ENCODE assay signal across 8 cellular contexts in the genomic region with DNA sequence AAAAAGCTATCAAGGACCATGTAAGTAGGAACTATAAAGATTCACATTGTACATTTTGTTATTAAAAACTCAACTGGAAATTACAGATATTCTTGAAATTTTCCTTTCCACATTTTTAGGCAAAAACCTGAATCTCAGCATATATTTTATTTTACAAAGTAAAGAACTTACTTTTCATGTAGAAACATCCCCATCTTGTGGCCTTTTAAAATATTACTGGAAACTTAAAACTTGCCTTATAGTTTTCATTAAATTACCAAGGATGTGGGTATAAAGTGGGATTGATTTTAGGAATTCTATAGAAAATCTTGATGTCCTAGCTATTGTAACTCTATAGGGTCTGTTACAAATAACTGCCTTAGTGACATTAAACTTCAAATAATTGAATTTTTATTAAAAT. TPM values are rescaled to one million over a fixed set of nuclear protein-coding genes. Genes with fewer than 3 reads are reported as not detected.
DNase-seq lines count a peak whose midpoint lies in the region; ATAC-seq and TF ChIP-seq lines count a peak whose summit lies in the region.

No MANE protein-coding gene starts in this region.

- DNase-seq in NCI-H2171 treated with DMSO at 0.1 percent for 48 hours (lab: John Stamatoyannopoulos, UW) (peak; percentile 32), NCI-H2171 (lab: John Stamatoyannopoulos, UW) (no peak), OCI-M1 (lab: John Stamatoyannopoulos, UW) (peak; percentile 76), fibroblast of pulmonary artery (ENCODE audit: low read depth) (peak; percentile 72), testis (no peak), COLO829 (ENCODE audit: low spot score) (no peak), ecto neural progenitor cell (ENCODE audit: low spot score) (no peak)

- no peak for ATAC-seq in HG03442 (IDR thresholded peaks at IDR 0.05; ENCODE audit: unreplicated experiment)

- no peaks in the 10 kb centered on the region for H3K9me3 ChIP-seq in testis

- no peaks in the 10 kb centered on the region for H3K36me3 ChIP-seq in testis (ENCODE audit: low read depth, missing control alignments)

- intact Hi-C loops in testis (cut with DNase I; ENCODE audit: low total_unique reads), result no loop called here

- no peak overlapping the region for H3K27ac ChIP-seq in testis

- H3K27me3 ChIP-seq in testis, result no peaks in the 10 kb centered on the region

- no peak overlapping the region for H3K4me3 ChIP-seq in fibroblast of pulmonary artery (replicated peaks; ENCODE audit: low read depth, low read length)
- no peak overlapping the region for H3K4me3 ChIP-seq in testis

- TF ChIP-seq CTCF in fibroblast of pulmonary artery (IDR thresholded peaks at IDR 0.05; ENCODE audit: low read length, missing control alignments) (peak; percentile 39), testis (IDR thresholded peaks at IDR 0.05) (peak in 2 of 3 experiments; percentile 12 to 51)

- TF ChIP-seq POLR2A in testis (IDR thresholded peaks at IDR 0.05), result no peak

- H3K4me1 ChIP-seq in testis, result no peaks in the 10 kb centered on the region

RNA-seq across cellular contexts. Expression of a gene that starts 10.6 kb away (rescaled TPM):
- total RNA-seq in testis, result 100 to 1,000 TPM in 1 of 2 donors, 10 to 100 TPM in 1; 72.5 to 106 TPM
- 85.5 TPM for polyA plus RNA-seq in testis (ENCODE audit: insufficient read depth, low read depth, low replicate concordance)

RNA-seq across cellular contexts. Expression of a gene that starts 10.7 kb away (rescaled TPM):
- total RNA-seq in testis, result 10 to 100 TPM; 32.0 to 34.0 TPM
- polyA plus RNA-seq in testis (ENCODE audit: insufficient read depth, low read depth, low replicate concordance), result 18.0 TPM

RNA-seq across cellular contexts. Expression of a gene that starts 47.2 kb away (rescaled TPM):
- 1 to 10 TPM; 4.4 TPM for total RNA-seq in testis
- 2.9 TPM for polyA plus RNA-seq in testis (ENCODE audit: insufficient read depth, low read depth, low replicate concordance)

Comparison
In these comparisons a context has a peak if more than half of its experiments do, and no peak if none do; other contexts are left out.
1. DNase-seq: peak in NCI-H2171 treated with DMSO at 0.1 percent for 48 hours (single experiment), OCI-M1 (single experiment) and fibroblast of pulmonary artery (single experiment); none in NCI-H2171 (single experiment), testis (single experiment), COLO829 (single experiment) and ecto neural progenitor cell (single experiment).